19 cellular contexts compared by ENCODE assay signal in genomic region chr13:60790620-60791019, GRCh38.
DNase-seq lines count a peak whose midpoint lies in the region; ATAC-seq, FAIRE-seq and TF ChIP-seq lines count a peak whose summit lies in the region.
"Had no signal": no experiment of that assay in that cellular context is flagged by ENCODE, and none has a peak within 500 bp of the region (broad histone marks: within the 10 kb centered on the region; RNA-seq: fewer than 3 reads in every experiment).

No MANE protein-coding gene starts in this region.

- DNase-seq in Right ventricle myocardium superior (peak; percentile 44), left ventricle myocardium inferior (no peak), WTC11 (ENCODE audit: low spot score) (peak; percentile 17), iPS-NIHi7 (ENCODE audit: extremely low spot score) (peak; percentile 24), stomach (peak; percentile 25), DMS79 treated with DMSO at 0.1 percent for 48 hours (lab: John Stamatoyannopoulos, UW) (no peak), GM19239 (ENCODE audit: insufficient read length, low spot score) (no peak), NCI-H146 treated with DMSO at 0.1 percent for 48 hours (lab: John Stamatoyannopoulos, UW; ENCODE audit: unreplicated experiment) (no peak)
- DNase-seq: 8988T; BE2C; CD4-positive, alpha-beta T cell; DMS53; GM23248; HFFc6; NCI-H1105; NCI-H187; NCI-H226; NCI-H526 treated with DMSO at 0.1 percent for 48 hours; SIG-M5 had no signal

- peaks cover 23% of the 10 kb centered on the region for H3K4me1 Mint-ChIP-seq in WTC11

- no peaks in the 10 kb centered on the region for H3K27me3 ChIP-seq in left ventricle myocardium inferior (ENCODE audit: low read depth)
- H3K27me3 ChIP-seq in stomach: no peaks in the 10 kb centered on the region
- H3K27me3 ChIP-seq: BE2C had no signal

- intact Hi-C loops in Right ventricle myocardium superior (cut with DNase I): no loop called here
- intact Hi-C loops in left ventricle myocardium inferior (cut with micrococcal nuclease): no loop called here
- intact Hi-C loops in stomach (cut with DNase I; ENCODE audit: low total_unique reads): no loop called here

- CTCF ChIA-PET in WTC11 (lab: Charles Lee): no interaction called here

- ATAC-seq in Right ventricle myocardium superior (ENCODE audit: poor library complexity) (peak; percentile 64), WTC11 (peak; percentile 89)

- H3K36me3 Mint-ChIP-seq in WTC11: no peaks in the 10 kb centered on the region

- H3K4me1 ChIP-seq in left ventricle myocardium inferior (peaks cover 6% of the 10 kb centered on the region), stomach (no peaks in the 10 kb centered on the region)
- H3K4me1 ChIP-seq: BE2C had no signal

- H3K9me3 ChIP-seq in left ventricle myocardium inferior (replicated peaks): no peaks in the 10 kb centered on the region
- H3K9me3 ChIP-seq in stomach: no peaks in the 10 kb centered on the region
- H3K9me3 ChIP-seq: BE2C had no signal

- no peak for FAIRE-seq in GM19239 (lab: Jason Lieb, UNC)

- TF ChIP-seq POLR2A in stomach (IDR thresholded peaks at IDR 0.05): no peak

- POLR2A ChIA-PET in WTC11 (lab: Charles Lee): no interaction called here

- 76 to 87% (median 83%) methylated on average over 5 of the region's 5 CpGs for WGBS in stomach, 5 donors

- no peak overlapping the region for H3K27ac Mint-ChIP-seq in WTC11
- H3K27ac Mint-ChIP-seq: CD4-positive, alpha-beta T cell; HFFc6 had no signal

- no peak overlapping the region for H3K4me3 Mint-ChIP-seq in WTC11
- H3K4me3 Mint-ChIP-seq: CD4-positive, alpha-beta T cell; HFFc6 had no signal

- TF ChIP-seq CTCF in left ventricle myocardium inferior (IDR thresholded peaks at IDR 0.05; ENCODE audit: borderline replicate concordance) (no peak), WTC11 (IDR thresholded peaks at IDR 0.05) (no peak), stomach (IDR thresholded peaks at IDR 0.05) (no peak)

- H3K4me3 ChIP-seq in left ventricle myocardium inferior (no peak overlapping the region), stomach (no peak overlapping the region)
- H3K4me3 ChIP-seq: GM23248 had no signal

- H3K9me3 Mint-ChIP-seq in WTC11: no peaks in the 10 kb centered on the region
- H3K9me3 Mint-ChIP-seq: CD4-positive, alpha-beta T cell had no signal

- H3K27me3 Mint-ChIP-seq in WTC11 (ENCODE audit: low read depth): no peaks in the 10 kb centered on the region
- H3K27me3 Mint-ChIP-seq: CD4-positive, alpha-beta T cell had no signal

- H3K36me3 ChIP-seq in left ventricle myocardium inferior (no peaks in the 10 kb centered on the region), stomach (no peaks in the 10 kb centered on the region)
- H3K36me3 ChIP-seq: BE2C had no signal

- H3K27ac ChIP-seq in left ventricle myocardium inferior (replicated peaks) (no peak overlapping the region), stomach (no peak overlapping the region)
- H3K27ac ChIP-seq: GM23248 had no signal

- no peak for TF ChIP-seq EP300 in stomach (IDR thresholded peaks at IDR 0.05)

TF ChIP-seq in WTC11, 78 proteins besides CTCF, POLR2A, EP300 and RAD21:
- TF ChIP-seq ELF4 (CRISPR knock-in tag; IDR thresholded peaks at IDR 0.05; ENCODE audit: low read depth): no peak

Comparison
In these comparisons a context has a peak if more than half of its experiments do, and no peak if none do; other contexts are left out.
1. DNase-seq: peak in Right ventricle myocardium superior (single experiment), WTC11 (single experiment), iPS-NIHi7 (single experiment) and stomach (single experiment); none in left ventricle myocardium inferior (single experiment), DMS79 treated with DMSO at 0.1 percent for 48 hours (single experiment), GM19239 (single experiment) and NCI-H146 treated with DMSO at 0.1 percent for 48 hours (single experiment).